In the genomic region with DNA sequence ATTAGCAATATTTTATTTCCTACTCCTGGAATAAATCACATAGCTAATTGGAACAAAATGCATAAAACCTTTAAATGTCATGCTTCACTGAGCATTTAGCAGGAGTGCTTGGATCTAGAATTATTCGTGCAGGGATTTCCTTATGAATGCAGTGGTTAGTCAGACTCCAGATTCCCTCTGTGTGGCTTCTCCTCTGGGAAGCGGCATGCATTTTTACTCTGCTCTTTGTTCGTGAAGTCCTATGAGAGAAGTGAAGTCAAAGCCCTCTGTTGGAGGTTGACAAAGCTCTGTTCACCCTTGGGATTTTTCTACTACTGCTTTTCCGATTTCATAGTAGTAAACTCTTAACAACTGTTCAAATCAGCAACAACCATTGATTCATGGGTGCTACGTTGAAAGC, we compare ENCODE assay signal across 29 cellular contexts.
DNase-seq lines count a peak whose midpoint lies in the region; ATAC-seq, FAIRE-seq and TF ChIP-seq lines count a peak whose summit lies in the region.
"Had no signal": no experiment of that assay in that cellular context is flagged by ENCODE, and none has a peak within 500 bp of the region (broad histone marks: within the 10 kb centered on the region; RNA-seq: fewer than 3 reads in every experiment).

No MANE protein-coding gene starts in this region.

- no peaks in the 10 kb centered on the region for H4K20me1 ChIP-seq in smooth muscle cell (ENCODE audit: low read depth)

- ATAC-seq in GM18873 (IDR thresholded peaks at IDR 0.05; ENCODE audit: low FRiP score, unreplicated experiment), result no peak
- ATAC-seq: CD8-positive, alpha-beta T cell; left lobe of liver; naive thymus-derived CD8-positive, alpha-beta T cell; right cardiac atrium; SK-N-SH treated with all-trans-retinoic acid at 6 μM for 48 hours; stimulated activated naive CD8-positive, alpha-beta T cell treated with anti-CD3 and anti-CD28 coated beads, Interleukin-15, Interleukin-2, amounts not matched to agents 100 U/mL and 50 U/mL, for 24 hours had no signal

- H3K36me3 ChIP-seq in HUES64 (ENCODE audit: insufficient read depth, low read length) (no peaks in the 10 kb centered on the region), smooth muscle cell (ENCODE audit: low read depth) (no peaks in the 10 kb centered on the region)
- H3K36me3 ChIP-seq: ovary, vagina had no signal

- H3F3A ChIP-seq in smooth muscle cell (ENCODE audit: low read depth), result no peaks in the 10 kb centered on the region

- H3K4me2 ChIP-seq in smooth muscle cell, result peak overlapping the region; percentile 50

- no peaks in the 10 kb centered on the region for H3K27me3 ChIP-seq in HUES64 (ENCODE audit: insufficient read depth, low read length)
- no peaks in the 10 kb centered on the region for H3K27me3 ChIP-seq in smooth muscle cell (ENCODE audit: low read depth)
- H3K27me3 ChIP-seq: ovary, vagina had no signal

- no peak overlapping the region for H2AFZ ChIP-seq in smooth muscle cell (ENCODE audit: low read depth)

- no peak overlapping the region for H3K4me3 ChIP-seq in HUES64 (ENCODE audit: low read length)
- H3K4me3 ChIP-seq in smooth muscle cell, result no peak overlapping the region
- H3K4me3 ChIP-seq: ovary, vagina had no signal

- H3K27ac ChIP-seq in HUES64 (ENCODE audit: low read depth, low read length), result peak overlapping the region; percentile 37
- peak overlapping the region; percentile 28 for H3K27ac ChIP-seq in caudate nucleus (ENCODE audit: low read depth, low read length)
- peak overlapping the region; percentile 22 for H3K27ac ChIP-seq in smooth muscle cell (ENCODE audit: low read depth)
- H3K27ac ChIP-seq: ovary, RWPE1, vagina, VCaP had no signal

- no peaks in the 10 kb centered on the region for H3K79me2 ChIP-seq in smooth muscle cell (ENCODE audit: low read depth)

- WGBS in HUES64, result 33% methylated on average over 5 of the region's 5 CpGs
- WGBS in smooth muscle cell (ENCODE audit: low lambda C conversion rate), result 39% methylated on average over 5 of the region's 5 CpGs

- H3K9ac ChIP-seq in HUES64 (ENCODE audit: low read depth, low read length), result peak overlapping the region; percentile 13; the same call in 1 of the 2 replicates
- no peak overlapping the region for H3K9ac ChIP-seq in smooth muscle cell (ENCODE audit: low read depth)

- no peak for FAIRE-seq in GM12891 (lab: Jason Lieb, UNC)
- FAIRE-seq: GM18507 had no signal

- TF ChIP-seq POLR2A in GM12891 (IDR thresholded peaks at IDR 0.05; ENCODE audit: low read depth, low read length), result no peak

- DNase-seq in caudate nucleus (lab: John Stamatoyannopoulos, UW) (peak in 3 of 61 donors; percentile 16 to 36 (median 18)), kidney glomerular epithelial cell (lab: John Stamatoyannopoulos, UW) (peak; percentile 45), smooth muscle cell (lab: John Stamatoyannopoulos, UW; ENCODE audit: unreplicated experiment) (no peak), AML-193 (lab: John Stamatoyannopoulos, UW) (no peak), GM12891 (ENCODE audit: insufficient read length, low spot score) (no peak)
- DNase-seq: activated CD4-positive, alpha-beta T cell treated with anti-CD3 and anti-CD28 coated beads, Interleukin-2, amount 50 U/mL, for 1 hour; activated naive CD4-positive, alpha-beta T cell treated with anti-CD3 and anti-CD28 coated beads, Interleukin-2, amount 10 ng/mL, durations not matched to agents 7 days and 5 days; amniotic stem cell; CD8-positive, alpha-beta T cell; DMS153; GDM1; H7; KG1; MM.1S; naive thymus-derived CD8-positive, alpha-beta T cell; NCI-H146; NCI-H526 treated with DMSO at 0.1 percent for 48 hours; ovary; right cardiac atrium; stimulated activated CD4-positive, alpha-beta T cell treated with anti-CD3 and anti-CD28 coated beads, Interleukin-12 subunit alpha, Interleukin-12 subunit beta, amount 100 ng/mL, for 4 hours; stimulated activated naive CD8-positive, alpha-beta T cell treated with anti-CD3 and anti-CD28 coated beads, Interleukin-15, Interleukin-2, amounts not matched to agents 100 U/mL and 50 U/mL, for 24 hours had no signal

- H3K9me3 ChIP-seq in HUES64 (ENCODE audit: insufficient read depth, low read depth, low read length) (no peaks in the 10 kb centered on the region), smooth muscle cell (replicated peaks; ENCODE audit: low read depth) (no peaks in the 10 kb centered on the region)
- H3K9me3 ChIP-seq: ovary, vagina had no signal

- peaks cover 40% of the 10 kb centered on the region for H3K4me1 ChIP-seq in HUES64 (ENCODE audit: insufficient read depth, low read length)
- peaks cover 17% of the 10 kb centered on the region for H3K4me1 ChIP-seq in smooth muscle cell (ENCODE audit: low read depth)

- TF ChIP-seq CTCF in smooth muscle cell (IDR thresholded peaks at IDR 0.05; ENCODE audit: borderline replicate concordance, insufficient read depth, poor library complexity, severe bottlenecking), result no peak

TF ChIP-seq in GM12891, 5 proteins besides CTCF, POLR2A, EP300 and RAD21:
- no peak for TF ChIP-seq TAF1 (IDR thresholded peaks at IDR 0.05; ENCODE audit: low read depth, low read length)
- TF ChIP-seq SPI1 (IDR thresholded peaks at IDR 0.05; ENCODE audit: low read depth, low read length), result no peak
- no peak for TF ChIP-seq POLR2AphosphoS5 (IDR thresholded peaks at IDR 0.05; ENCODE audit: low read depth, low read length)
- no peak for TF ChIP-seq POU2F2 (IDR thresholded peaks at IDR 0.05; ENCODE audit: low read depth, low read length)
- TF ChIP-seq PAX5 (IDR thresholded peaks at IDR 0.05; ENCODE audit: insufficient read depth, low read length, severe bottlenecking), result no peak
TF ChIP-seq in GM12891: peak in this region for 0.
